Comparison of ENCODE assay signal across 20 cellular contexts in genomic region chr5:10860196-10860543, GRCh38.
A peak's percentile ranks its signal among the peaks of the same experiment; 100 is the strongest.
DNase-seq lines count a peak whose midpoint lies in the region; ATAC-seq, FAIRE-seq and TF ChIP-seq lines count a peak whose summit lies in the region.
"Had no signal": no experiment of that assay in that cellular context is flagged by ENCODE, and none has a peak within 500 bp of the region (broad histone marks: within the 10 kb centered on the region; RNA-seq: fewer than 3 reads in every experiment).

No MANE protein-coding gene starts in this region.

- no peaks in the 10 kb centered on the region for H4K20me1 ChIP-seq in HepG2 (ENCODE audit: insufficient read depth, low read length)

- H2AFZ ChIP-seq in HepG2 (ENCODE audit: low read length), result no peak overlapping the region

- POLR2A ChIA-PET in HepG2 (lab: Yijun Ruan, JAX), result interaction anchor here (0.9 to 1.1 kb wide), 2 partner anchors 12 to 21 kb away, joined by 3 read pairs; no protein-coding TSS in a partner anchor

- H3K27ac ChIP-seq in HepG2 (ENCODE audit: extremely low read length, insufficient read depth, low read length), result peak overlapping the region; percentile 70
- H3K27ac ChIP-seq in right lobe of liver, result no peak overlapping the region
- H3K27ac ChIP-seq in esophagus muscularis mucosa (replicated peaks in 1 of 4), result no peak overlapping the region
- H3K27ac ChIP-seq: 22Rv1, A549, C4-2B had no signal

- no peak overlapping the region for H3K27ac Mint-ChIP-seq in nephron progenitor cell
- H3K27ac Mint-ChIP-seq: CD4-positive, alpha-beta T cell had no signal

- TF ChIP-seq CTCF in HepG2 (CRISPR knock-in tag; IDR thresholded peaks at IDR 0.05) (no peak), right lobe of liver (IDR thresholded peaks at IDR 0.05) (no peak), esophagus muscularis mucosa (IDR thresholded peaks at IDR 0.05) (no peak), nephron progenitor cell (IDR thresholded peaks at IDR 0.05) (no peak)

- H3K4me3 Mint-ChIP-seq in nephron progenitor cell, result peak overlapping the region; percentile 34
- H3K4me3 Mint-ChIP-seq: CD4-positive, alpha-beta T cell had no signal

- no peaks in the 10 kb centered on the region for H3K79me2 ChIP-seq in HepG2 (ENCODE audit: insufficient read depth, low read length)

- DNase-seq in HepG2 (ENCODE audit: low spot score) (no peak), right lobe of liver (no peak), esophagus muscularis mucosa (ENCODE audit: extremely low spot score) (peak; percentile 66), nephron progenitor cell (no peak), NCI-H146 (lab: John Stamatoyannopoulos, UW) (no peak)
- DNase-seq: AML-193; CD4-positive, alpha-beta T cell; GOT3; H7 had no signal

- FAIRE-seq in HepG2 (lab: Jason Lieb, UNC), result no peak
- FAIRE-seq: A549, D721Med, G401.6, GM12891, GM19239 had no signal

- TF ChIP-seq POLR2A in HepG2 (IDR thresholded peaks at IDR 0.05; ENCODE audit: insufficient read depth in 1 of 2, low read depth in 2 of 2, low read length in 2 of 2) (no peak), right lobe of liver (IDR thresholded peaks at IDR 0.05) (no peak), esophagus muscularis mucosa (IDR thresholded peaks at IDR 0.05; ENCODE audit: low read depth) (no peak)

- peak overlapping the region; percentile 50 for H3K9ac ChIP-seq in HepG2 (ENCODE audit: insufficient read depth, low read depth, low read length)

- H3K9me3 Mint-ChIP-seq in nephron progenitor cell, result peaks cover 12% of the 10 kb centered on the region
- H3K9me3 Mint-ChIP-seq: CD4-positive, alpha-beta T cell had no signal

- H3K27me3 Mint-ChIP-seq in nephron progenitor cell (ENCODE audit: low read depth, poor library complexity), result peaks cover 29% of the 10 kb centered on the region

- ATAC-seq in HepG2 (peak; percentile 44), right lobe of liver (no peak), HG03280 (IDR thresholded peaks at IDR 0.05; ENCODE audit: unreplicated experiment) (no peak), GM21526 (IDR thresholded peaks at IDR 0.05; ENCODE audit: low FRiP score, unreplicated experiment) (no peak), SK-N-SH treated with all-trans-retinoic acid at 6 μM for 48 hours (no peak)
- ATAC-seq: A549 had no signal

- intact Hi-C loops in HepG2 (cut with micrococcal nuclease; ENCODE audit: unreplicated experiment), result loop anchor here (5.0 to 10.0 kb wide), 3 partner anchors 127 to 322 kb away; no protein-coding TSS in a partner anchor
- intact Hi-C loops in right lobe of liver (cut with DNase I), result no loop called here
- intact Hi-C loops in esophagus muscularis mucosa (cut with DNase I), result no loop called here

- in situ Hi-C loops in HepG2 (cut with HindIII; ENCODE audit: extremely low pct_ligation_motif_present, low pct_unique_long_range_greater_than_20kb), result no loop called here

- TF ChIP-seq RAD21 in HepG2 (CRISPR knock-in tag; IDR thresholded peaks at IDR 0.05), result no peak

- TF ChIP-seq EP300 in HepG2 (IDR thresholded peaks at IDR 0.05; ENCODE audit: low read depth in 2 of 2, low read length in 2 of 2) (no peak), HepG2 (CRISPR knock-in tag; IDR thresholded peaks at IDR 0.05; ENCODE audit: borderline replicate concordance) (no peak), esophagus muscularis mucosa (IDR thresholded peaks at IDR 0.05) (no peak)

- H3K4me3 ChIP-seq in HepG2 (replicated peaks in 1 of 3; ENCODE audit: insufficient read depth in 1 of 3, low read depth in 2 of 3, low read length in 3 of 3) (peak overlapping the region; percentile 7 to 59 (median 27); a peak in 5 of 6 replicates), right lobe of liver (no peak overlapping the region), esophagus muscularis mucosa (no peak overlapping the region)
- H3K4me3 ChIP-seq: A549 had no signal

- H3K4me1 Mint-ChIP-seq in nephron progenitor cell, result peaks cover 62% of the 10 kb centered on the region

- no peaks in the 10 kb centered on the region for H3K27me3 ChIP-seq in HepG2 (ENCODE audit: control insufficient read depth in 1 of 2, insufficient read depth in 2 of 2, low read length in 2 of 2)
- no peaks in the 10 kb centered on the region for H3K27me3 ChIP-seq in right lobe of liver
- H3K27me3 ChIP-seq in esophagus muscularis mucosa, result peaks cover 0 to 24% (median 1%) of the 10 kb centered on the region in 4 donors

- H3K36me3 Mint-ChIP-seq in nephron progenitor cell (ENCODE audit: low read depth), result no peaks in the 10 kb centered on the region

- CTCF ChIA-PET in HepG2 (lab: Yijun Ruan, JAX; ENCODE audit: low intra/inter-chr PET ratio, low total read pairs), result no interaction called here

- H3K36me3 ChIP-seq in HepG2 (replicated peaks in 1 of 2; ENCODE audit: control insufficient read depth in 1 of 2, insufficient read depth in 2 of 2, low read length in 2 of 2) (no peaks in the 10 kb centered on the region), right lobe of liver (no peaks in the 10 kb centered on the region), esophagus muscularis mucosa (no peaks in the 10 kb centered on the region)

- H3K9me3 ChIP-seq in HepG2 (ENCODE audit: low read length), result no peaks in the 10 kb centered on the region
- no peaks in the 10 kb centered on the region for H3K9me3 ChIP-seq in right lobe of liver
- H3K9me3 ChIP-seq in esophagus muscularis mucosa, result no peaks in the 10 kb centered on the region
- H3K9me3 ChIP-seq: A549, Caco-2 had no signal

- peak overlapping the region; percentile 83 for H3K4me2 ChIP-seq in HepG2 (ENCODE audit: low read depth, low read length)
- H3K4me2 ChIP-seq: A549 had no signal

- peaks cover 66% of the 10 kb centered on the region for H3K4me1 ChIP-seq in HepG2 (ENCODE audit: insufficient read depth, low read length)
- H3K4me1 ChIP-seq in right lobe of liver, result no peaks in the 10 kb centered on the region
- peaks cover 11 to 23% (median 18%) of the 10 kb centered on the region in 4 donors for H3K4me1 ChIP-seq in esophagus muscularis mucosa
- H3K4me1 ChIP-seq: A549 had no signal

- no TSS peak for BruUV-seq in HepG2 (replicated peaks; lab: Mats Ljungman, UMichigan)

- WGBS in HepG2 (ENCODE audit: low lambda C conversion rate), result 1% methylated on average over 6 of the region's 9 CpGs
- 67% methylated on average over 8 of the region's 9 CpGs for WGBS in right lobe of liver (ENCODE audit: insufficient coverage, low coverage, low lambda C conversion rate, missing lambda C conversion rate)
- WGBS in esophagus muscularis mucosa, result 89% methylated on average over 9 of the region's 9 CpGs

TF ChIP-seq in HepG2, 621 proteins besides CTCF, POLR2A, EP300 and RAD21 (continues in another document):
- TF ChIP-seq ZFP91 (CRISPR knock-in tag; IDR thresholded peaks at IDR 0.05; ENCODE audit: borderline replicate concordance), result peak; percentile 59; the same call in 1 of the 2 replicates
- TF ChIP-seq BRCA1 (CRISPR knock-in tag; IDR thresholded peaks at IDR 0.05), result no peak
- 0 out of 2 replicates have a peak, but pooled peaks have one; percentile 6 for TF ChIP-seq ZNF644 (CRISPR knock-in tag; IDR thresholded peaks at IDR 0.05; ENCODE audit: low read depth)

TF ChIP-seq in SK-N-SH treated with all-trans-retinoic acid at 6 μM for 48 hours, 23 proteins besides CTCF, POLR2A, EP300 and RAD21 (continues in another document):
- TF ChIP-seq ZC3H10 (CRISPR knock-in tag; IDR thresholded peaks at IDR 0.05) (no peak), ARNTL (CRISPR knock-in tag; IDR thresholded peaks at IDR 0.05; ENCODE audit: borderline replicate concordance, low read depth) (no peak), ESRRG (CRISPR knock-in tag; IDR thresholded peaks at IDR 0.05) (no peak), ZFP3 (CRISPR knock-in tag; IDR thresholded peaks at IDR 0.05) (no peak), ZNF70 (CRISPR knock-in tag; IDR thresholded peaks at IDR 0.05) (no peak), SNAI2 (CRISPR knock-in tag; IDR thresholded peaks at IDR 0.05) (no peak), OSR1 (CRISPR knock-in tag; IDR thresholded peaks at IDR 0.05) (no peak), ZFP30 (CRISPR knock-in tag; IDR thresholded peaks at IDR 0.05) (no peak), ISL1 (CRISPR knock-in tag; IDR thresholded peaks at IDR 0.05) (no peak), ZNF8 (CRISPR knock-in tag; IDR thresholded peaks at IDR 0.05) (no peak), CREB5 (CRISPR knock-in tag; IDR thresholded peaks at IDR 0.05; ENCODE audit: low read depth) (no peak), TOX (CRISPR knock-in tag; IDR thresholded peaks at IDR 0.05; ENCODE audit: borderline replicate concordance) (no peak), POU6F1 (CRISPR knock-in tag; IDR thresholded peaks at IDR 0.05; ENCODE audit: borderline replicate concordance, low read depth) (no peak), TCF4 (CRISPR knock-in tag; IDR thresholded peaks at IDR 0.05; ENCODE audit: borderline replicate concordance) (no peak), BACH2 (CRISPR knock-in tag; IDR thresholded peaks at IDR 0.05; ENCODE audit: borderline replicate concordance) (no peak), RARB (CRISPR knock-in tag; IDR thresholded peaks at IDR 0.05) (no peak)

Comparison
In these comparisons a context has a peak if more than half of its experiments do, and no peak if none do; other contexts are left out.
1. H3K4me3 ChIP-seq: peak in HepG2 (3 of 3); none in right lobe of liver (0 of 3) and esophagus muscularis mucosa (0 of 4).